2 cellular contexts compared by ENCODE assay signal in the genomic region with DNA sequence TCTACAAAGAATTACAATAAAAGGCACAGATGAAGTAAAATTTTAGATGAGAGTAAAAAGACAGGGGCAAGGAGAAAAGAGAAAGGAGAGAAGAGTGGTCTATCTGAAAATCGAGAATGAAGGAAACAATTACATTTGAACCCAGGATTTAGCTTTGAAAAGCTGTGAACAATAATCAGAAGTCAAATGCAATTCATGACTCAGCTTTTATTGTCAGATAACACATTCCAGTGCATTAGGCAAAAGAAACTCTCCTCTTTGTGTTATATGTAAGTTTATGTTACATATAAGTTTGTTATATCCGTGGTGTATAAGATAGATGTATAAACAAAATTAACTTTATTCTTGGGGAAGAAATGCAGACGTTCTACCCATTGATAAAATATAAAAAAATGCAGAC.
TF ChIP-seq lines count a peak whose summit lies in the region.

No MANE protein-coding gene starts in this region.

TF ChIP-seq in IMR-90, 13 proteins besides CTCF, POLR2A, EP300 and RAD21:
- TF ChIP-seq NFE2L2 (IDR thresholded peaks at IDR 0.05; ENCODE audit: low read depth, low read length) (peak; percentile 81), RFX5 (IDR thresholded peaks at IDR 0.05; ENCODE audit: low read depth, low read length) (no peak), MAFK (IDR thresholded peaks at IDR 0.05; ENCODE audit: low read depth, low read length) (peak; percentile 81), CHD1 (IDR thresholded peaks at IDR 0.05; ENCODE audit: low read depth, low read length) (no peak), MAZ (IDR thresholded peaks at IDR 0.05; ENCODE audit: borderline replicate concordance, low read depth, low read length) (no peak), ELK1 (IDR thresholded peaks at IDR 0.05; ENCODE audit: borderline replicate concordance, low read depth, low read length) (no peak), CEBPB (IDR thresholded peaks at IDR 0.05; ENCODE audit: low read depth, low read length) (no peak), RCOR1 (IDR thresholded peaks at IDR 0.05; ENCODE audit: insufficient replicate concordance, low read length) (no peak), SMC3 (IDR thresholded peaks at IDR 0.05; ENCODE audit: low read depth, low read length) (no peak), MXI1 (IDR thresholded peaks at IDR 0.05; ENCODE audit: borderline replicate concordance, low read depth, low read length) (no peak), BHLHE40 (IDR thresholded peaks at IDR 0.05; ENCODE audit: low read depth, low read length) (no peak)
- TF ChIP-seq, protein P1, sequence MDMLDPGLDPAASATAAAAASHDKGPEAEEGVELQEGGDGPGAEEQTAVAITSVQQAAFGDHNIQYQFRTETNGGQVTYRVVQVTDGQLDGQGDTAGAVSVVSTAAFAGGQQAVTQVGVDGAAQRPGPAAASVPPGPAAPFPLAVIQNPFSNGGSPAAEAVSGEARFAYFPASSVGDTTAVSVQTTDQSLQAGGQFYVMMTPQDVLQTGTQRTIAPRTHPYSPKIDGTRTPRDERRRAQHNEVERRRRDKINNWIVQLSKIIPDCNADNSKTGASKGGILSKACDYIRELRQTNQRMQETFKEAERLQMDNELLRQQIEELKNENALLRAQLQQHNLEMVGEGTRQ (IDR thresholded peaks at IDR 0.05; ENCODE audit: low read depth, low read length) = no peak

TF ChIP-seq in K562, 482 proteins besides CTCF, POLR2A, EP300 and RAD21:
- TF ChIP-seq MAFG (tag; conservative IDR thresholded peaks at IDR 0.05) (peak; percentile 89), TFAM (CRISPR knock-in tag; conservative IDR thresholded peaks at IDR 0.05) (no peak), NFE2L1 (tag; IDR thresholded peaks at IDR 0.05; ENCODE audit: borderline replicate concordance, low read depth) (peak; percentile 39; the same call in 1 of the 2 replicates), RHOXF2B (CRISPR knock-in tag; conservative IDR thresholded peaks at IDR 0.05) (no peak), MAFF (IDR thresholded peaks at IDR 0.05; ENCODE audit: low read length) (peak; percentile 78), C11orf30 (IDR thresholded peaks at IDR 0.05; ENCODE audit: low read depth) (peak; percentile 83), MAFK (IDR thresholded peaks at IDR 0.05; ENCODE audit: low read length) (peak; percentile 64; the same call in 1 of the 2 replicates), SMARCC2 (IDR thresholded peaks at IDR 0.05; ENCODE audit: low read depth) (no peak), BACH1 (tag; IDR thresholded peaks at IDR 0.05) (peak; percentile 53; the same call in 1 of the 2 replicates), ZNF134 (CRISPR knock-in tag; conservative IDR thresholded peaks at IDR 0.05) (no peak), SIRT6 (IDR thresholded peaks at IDR 0.05; ENCODE audit: low read depth, low read length) (no peak), BCOR (IDR thresholded peaks at IDR 0.05) (no peak), ZNF316 (IDR thresholded peaks at IDR 0.05) (peak; percentile 88), NFE2 (IDR thresholded peaks at IDR 0.05; ENCODE audit: low read depth) (peak; percentile 50)
